ENCODE assay signal across 8 cellular contexts in genomic region chr10:28533315-28533564, GRCh38. TPM values are rescaled to one million over a fixed set of nuclear protein-coding genes. Genes with fewer than 3 reads are reported as not detected.
A peak's percentile ranks its signal among the peaks of the same experiment; 100 is the strongest.
DNase-seq lines count a peak whose midpoint lies in the region; TF ChIP-seq lines count a peak whose summit lies in the region.

No MANE protein-coding gene starts in this region.

- CTCF ChIA-PET in Calu3 (lab: Charles Lee), result interaction anchor here (0.6 to 0.7 kb wide), 2 partner anchors 22 to 551 kb away, joined by 3 to 4 read pairs; no protein-coding TSS in a partner anchor
- CTCF ChIA-PET in HEK293 (lab: Yijun Ruan, JAX), result no interaction called here
- CTCF ChIA-PET in RWPE1 (lab: Yijun Ruan, JAX), result no interaction called here

- H3K27me3 Mint-ChIP-seq in Calu3 (ENCODE audit: unreplicated experiment), result no peaks in the 10 kb centered on the region

- DNase-seq in Calu3, result no peak
- no peak for DNase-seq in RWPE1 (ENCODE audit: low spot score)
- no peak for DNase-seq in fibroblast of the aortic adventitia (ENCODE audit: low read depth)
- no peak for DNase-seq in middle frontal gyrus (ENCODE audit: extremely low spot score, low spot score)
- no peak for DNase-seq in GOT3 (lab: John Stamatoyannopoulos, UW)
- DNase-seq in anterior cingulate cortex (lab: John Stamatoyannopoulos, UW), result no peak

- H3K9ac ChIP-seq in skeletal muscle tissue (ENCODE audit: low read depth in 1 of 3, low read length in 3 of 3), result peak overlapping the region; percentile 36 to 97 (median 97)

- intact Hi-C loops in Calu3 (cut with micrococcal nuclease; ENCODE audit: unreplicated experiment), result no loop called here

- H3K4me3 Mint-ChIP-seq in Calu3 (ENCODE audit: low read depth, unreplicated experiment), result peak overlapping the region; percentile 87

- peaks cover 69% of the 10 kb centered on the region for H3K36me3 Mint-ChIP-seq in Calu3 (ENCODE audit: insufficient read depth, unreplicated experiment)

- no peaks in the 10 kb centered on the region for H3K9me3 ChIP-seq in HEK293 (ENCODE audit: control insufficient read depth, insufficient read depth, low read depth, low read length)
- no peaks in the 10 kb centered on the region for H3K9me3 ChIP-seq in skeletal muscle tissue (ENCODE audit: control insufficient read depth in 3 of 3, low read length in 3 of 3)

- H3K36me3 ChIP-seq in HEK293 (ENCODE audit: control insufficient read depth in 2 of 2, insufficient read depth in 1 of 2, low read length in 2 of 2) (peaks cover 38 to 43% of the 10 kb centered on the region in 2 experiments), skeletal muscle tissue (ENCODE audit: control insufficient read depth in 3 of 3, insufficient read depth in 3 of 3, low read length in 3 of 3) (peaks cover 7 to 25% (median 24%) of the 10 kb centered on the region in 3 donors)

- POLR2A ChIA-PET in HEK293 (lab: Yijun Ruan, JAX), result interaction anchor here (0.6 to 1.5 kb wide), 3 partner anchors 55 to 1387 kb away, joined by 4 to 5 read pairs (median 5); no protein-coding TSS in a partner anchor
- POLR2A ChIA-PET in RWPE1 (lab: Yijun Ruan, JAX; ENCODE audit: low non-redundant PET), result no interaction called here

- H3K9me3 Mint-ChIP-seq in Calu3 (ENCODE audit: low read depth, unreplicated experiment), result no peaks in the 10 kb centered on the region

- H3K4me3 ChIP-seq in HEK293 (ENCODE audit: low read depth, low read length), result peak overlapping the region; percentile 89
- peak overlapping the region; percentile 90 for H3K4me3 ChIP-seq in fibroblast of the aortic adventitia (ENCODE audit: low read depth, low read length)
- H3K4me3 ChIP-seq in skeletal muscle tissue (ENCODE audit: low read length in 3 of 3), result peak overlapping the region; percentile 39 to 96 (median 95)

- H3K4me1 ChIP-seq in HEK293 (ENCODE audit: control insufficient read depth, insufficient read depth, low read length) (peaks cover 13% of the 10 kb centered on the region), skeletal muscle tissue (ENCODE audit: control insufficient read depth in 3 of 3, insufficient read depth in 3 of 3, low read length in 3 of 3) (peaks cover 14 to 20% (median 18%) of the 10 kb centered on the region in 3 donors)

- H3K27ac Mint-ChIP-seq in Calu3 (ENCODE audit: unreplicated experiment), result peak overlapping the region; percentile 94

- no TSS peak for BruUV-seq in Calu3 (replicated peaks; lab: Mats Ljungman, UMichigan)

- H3K4me1 Mint-ChIP-seq in Calu3 (ENCODE audit: low read depth, unreplicated experiment), result peaks cover 28% of the 10 kb centered on the region

- TF ChIP-seq CTCF in Calu3 (IDR thresholded peaks at IDR 0.05; ENCODE audit: unreplicated experiment) (no peak), HEK293 (tag by site-specific recombination; IDR thresholded peaks at IDR 0.05) (no peak), RWPE1 (conservative IDR thresholded peaks at IDR 0.05; ENCODE audit: low read depth) (no peak), fibroblast of the aortic adventitia (IDR thresholded peaks at IDR 0.05; ENCODE audit: insufficient read depth, low read length) (no peak)

- no peaks in the 10 kb centered on the region for H3K27me3 ChIP-seq in skeletal muscle tissue (ENCODE audit: control insufficient read depth in 3 of 3, insufficient read depth in 3 of 3, low read length in 3 of 3)

- peak overlapping the region; percentile 98 for H3K27ac ChIP-seq in HEK293 (ENCODE audit: extremely low read depth, low read depth, low read length)
- peak overlapping the region; percentile 95 for H3K27ac ChIP-seq in RWPE1
- peak overlapping the region; percentile 98 for H3K27ac ChIP-seq in skeletal muscle tissue (ENCODE audit: low read depth, low read length)

TF ChIP-seq in HEK293, 187 proteins besides CTCF, POLR2A, EP300 and RAD21:
- TF ChIP-seq ZNF555 (tag by site-specific recombination; conservative IDR thresholded peaks at IDR 0.05), result no peak
- no peak for TF ChIP-seq BCL11A (tag by site-specific recombination; IDR thresholded peaks at IDR 0.05; ENCODE audit: low read depth)
- TF ChIP-seq TSHZ1 (tag by site-specific recombination; IDR thresholded peaks at IDR 0.05; ENCODE audit: borderline replicate concordance), result 0 out of 2 replicates have a peak, but pooled peaks have one; percentile 48
- TF ChIP-seq ZSCAN5A (tag by site-specific recombination; IDR thresholded peaks at IDR 0.05), result 0 out of 2 replicates have a peak, but pooled peaks have one; percentile 48

RNA-seq across cellular contexts. Expression of gene WAC, which starts 0.3 kb away (rescaled TPM):
- 125 and 127 TPM in 2 replicates for total RNA-seq in Calu3 (2022)
- 59.9 and 86.7 TPM in 2 replicates for total RNA-seq in fibroblast of the aortic adventitia (ENCODE audit: low replicate concordance)
- total RNA-seq in skeletal muscle tissue, result 78.3 TPM
